Comparison of ENCODE assay signal across 1 cellular context in the genomic region with DNA sequence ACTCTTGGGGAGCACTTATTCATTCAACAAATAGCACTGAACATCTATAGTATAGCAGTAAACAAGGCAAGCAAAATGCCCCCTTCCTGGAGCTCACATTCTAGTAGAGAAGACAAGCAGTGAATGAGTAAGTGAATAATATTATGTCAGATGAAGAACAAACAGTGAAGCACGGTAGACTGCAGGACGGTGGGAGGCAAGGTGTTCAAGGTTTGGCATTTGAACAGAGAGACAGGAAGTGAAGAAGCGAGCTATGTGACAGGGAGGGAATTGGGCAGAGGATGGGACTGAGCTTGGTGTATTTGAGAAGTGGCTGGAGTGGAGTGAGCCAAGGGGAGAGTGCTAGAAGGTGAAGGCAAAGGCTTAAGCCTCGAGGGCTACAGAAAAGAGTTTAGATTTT.
TF ChIP-seq lines count a peak whose summit lies in the region.

No MANE protein-coding gene starts in this region.

TF ChIP-seq in GM12878, 131 proteins besides CTCF, POLR2A, EP300 and RAD21:
- TF ChIP-seq, protein P1, sequence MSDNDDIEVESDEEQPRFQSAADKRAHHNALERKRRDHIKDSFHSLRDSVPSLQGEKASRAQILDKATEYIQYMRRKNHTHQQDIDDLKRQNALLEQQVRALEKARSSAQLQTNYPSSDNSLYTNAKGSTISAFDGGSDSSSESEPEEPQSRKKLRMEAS (IDR thresholded peaks at IDR 0.05; ENCODE audit: low read depth, low read length): no peak
- TF ChIP-seq CREB1 (IDR thresholded peaks at IDR 0.05; ENCODE audit: low read depth) (no peak), ZNF24 (IDR thresholded peaks at IDR 0.05) (no peak), BACH1 (IDR thresholded peaks at IDR 0.05; ENCODE audit: borderline replicate concordance) (no peak), BHLHE40 (IDR thresholded peaks at IDR 0.05; ENCODE audit: borderline replicate concordance in 1 of 2, low read depth in 2 of 2, low read length in 1 of 2) (no peak), SMAD1 (IDR thresholded peaks at IDR 0.05; ENCODE audit: low read depth, partially characterized antibody) (no peak)
- TF ChIP-seq, protein P2, sequence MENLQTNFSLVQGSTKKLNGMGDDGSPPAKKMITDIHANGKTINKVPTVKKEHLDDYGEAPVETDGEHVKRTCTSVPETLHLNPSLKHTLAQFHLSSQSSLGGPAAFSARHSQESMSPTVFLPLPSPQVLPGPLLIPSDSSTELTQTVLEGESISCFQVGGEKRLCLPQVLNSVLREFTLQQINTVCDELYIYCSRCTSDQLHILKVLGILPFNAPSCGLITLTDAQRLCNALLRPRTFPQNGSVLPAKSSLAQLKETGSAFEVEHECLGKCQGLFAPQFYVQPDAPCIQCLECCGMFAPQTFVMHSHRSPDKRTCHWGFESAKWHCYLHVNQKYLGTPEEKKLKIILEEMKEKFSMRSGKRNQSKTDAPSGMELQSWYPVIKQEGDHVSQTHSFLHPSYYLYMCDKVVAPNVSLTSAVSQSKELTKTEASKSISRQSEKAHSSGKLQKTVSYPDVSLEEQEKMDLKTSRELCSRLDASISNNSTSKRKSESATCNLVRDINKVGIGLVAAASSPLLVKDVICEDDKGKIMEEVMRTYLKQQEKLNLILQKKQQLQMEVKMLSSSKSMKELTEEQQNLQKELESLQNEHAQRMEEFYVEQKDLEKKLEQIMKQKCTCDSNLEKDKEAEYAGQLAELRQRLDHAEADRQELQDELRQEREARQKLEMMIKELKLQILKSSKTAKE (IDR thresholded peaks at IDR 0.05; ENCODE audit: low read depth, poor library complexity, severe bottlenecking): no peak
- TF ChIP-seq, protein P3, sequence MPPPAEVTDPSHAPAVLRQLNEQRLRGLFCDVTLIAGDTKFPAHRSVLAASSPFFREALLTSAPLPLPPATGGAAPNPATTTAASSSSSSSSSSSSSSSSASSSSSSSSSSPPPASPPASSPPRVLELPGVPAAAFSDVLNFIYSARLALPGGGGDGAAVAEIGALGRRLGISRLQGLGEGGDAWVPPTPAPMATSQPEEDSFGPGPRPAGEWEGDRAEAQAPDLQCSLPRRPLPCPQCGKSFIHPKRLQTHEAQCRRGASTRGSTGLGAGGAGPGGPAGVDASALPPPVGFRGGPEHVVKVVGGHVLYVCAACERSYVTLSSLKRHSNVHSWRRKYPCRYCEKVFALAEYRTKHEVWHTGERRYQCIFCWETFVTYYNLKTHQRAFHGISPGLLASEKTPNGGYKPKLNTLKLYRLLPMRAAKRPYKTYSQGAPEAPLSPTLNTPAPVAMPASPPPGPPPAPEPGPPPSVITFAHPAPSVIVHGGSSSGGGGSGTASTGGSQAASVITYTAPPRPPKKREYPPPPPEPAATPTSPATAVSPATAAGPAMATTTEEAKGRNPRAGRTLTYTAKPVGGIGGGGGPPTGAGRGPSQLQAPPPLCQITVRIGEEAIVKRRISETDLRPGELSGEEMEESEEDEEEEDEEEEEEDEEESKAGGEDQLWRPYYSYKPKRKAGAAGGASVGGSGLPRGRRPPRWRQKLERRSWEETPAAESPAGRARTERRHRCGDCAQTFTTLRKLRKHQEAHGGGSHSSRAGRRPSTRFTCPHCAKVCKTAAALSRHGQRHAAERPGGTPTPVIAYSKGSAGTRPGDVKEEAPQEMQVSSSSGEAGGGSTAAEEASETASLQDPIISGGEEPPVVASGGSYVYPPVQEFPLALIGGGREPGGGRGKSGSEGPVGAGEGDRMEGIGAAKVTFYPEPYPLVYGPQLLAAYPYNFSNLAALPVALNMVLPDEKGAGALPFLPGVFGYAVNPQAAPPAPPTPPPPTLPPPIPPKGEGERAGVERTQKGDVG (CRISPR knock-in tag; IDR thresholded peaks at IDR 0.05): no peak
TF ChIP-seq in GM12878: peak in this region for 0.
